1 cellular context compared by ENCODE assay signal in the genomic region with DNA sequence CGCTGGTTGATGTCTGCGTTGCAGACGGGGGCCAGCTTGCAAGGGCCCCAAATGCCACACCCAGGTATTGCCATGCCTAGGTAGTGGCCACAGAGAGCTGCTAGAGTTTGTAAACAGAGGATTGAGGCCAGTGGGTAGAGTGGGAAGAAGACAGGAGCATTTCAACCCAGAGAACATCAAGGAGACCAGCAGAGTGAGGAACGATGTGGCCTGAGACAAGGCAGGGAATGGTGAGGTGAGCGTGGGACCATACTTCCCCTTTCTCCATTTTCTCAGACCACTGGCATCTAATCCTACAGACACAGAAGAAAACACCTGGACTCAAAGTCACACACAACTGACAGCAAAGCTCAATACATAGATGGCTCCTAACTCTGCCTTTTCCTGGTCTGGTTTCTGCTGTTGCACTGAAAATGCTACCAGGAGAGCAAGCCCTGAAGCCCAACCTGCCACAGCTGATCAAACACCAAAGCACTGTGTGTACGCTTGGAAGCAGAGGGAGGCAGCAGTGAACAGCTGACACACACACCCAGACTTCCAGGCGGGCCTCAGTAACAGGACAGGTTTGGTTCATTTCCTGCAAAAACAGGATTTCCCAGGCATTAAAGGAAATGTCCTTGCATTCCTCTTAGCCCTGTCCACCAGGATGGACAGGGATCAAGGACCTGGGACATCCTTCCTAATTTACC.
TF ChIP-seq lines count a peak whose summit lies in the region.

No MANE protein-coding gene starts in this region.

TF ChIP-seq in HepG2, 621 proteins besides CTCF, POLR2A, EP300 and RAD21:
- TF ChIP-seq ZNF644 (CRISPR knock-in tag; IDR thresholded peaks at IDR 0.05; ENCODE audit: low read depth) (no peak), FOXA1 (IDR thresholded peaks at IDR 0.05) (no peak), FOXA1 (CRISPR knock-in tag; IDR thresholded peaks at IDR 0.05) (peak; percentile 10; the same call in 1 of the 2 replicates), ZNF850 (CRISPR knock-in tag; conservative IDR thresholded peaks at IDR 0.05) (no peak)
- TF ChIP-seq, protein P1, sequence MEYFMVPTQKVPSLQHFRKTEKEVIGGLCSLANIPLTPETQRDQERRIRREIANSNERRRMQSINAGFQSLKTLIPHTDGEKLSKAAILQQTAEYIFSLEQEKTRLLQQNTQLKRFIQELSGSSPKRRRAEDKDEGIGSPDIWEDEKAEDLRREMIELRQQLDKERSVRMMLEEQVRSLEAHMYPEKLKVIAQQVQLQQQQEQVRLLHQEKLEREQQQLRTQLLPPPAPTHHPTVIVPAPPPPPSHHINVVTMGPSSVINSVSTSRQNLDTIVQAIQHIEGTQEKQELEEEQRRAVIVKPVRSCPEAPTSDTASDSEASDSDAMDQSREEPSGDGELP (IDR thresholded peaks at IDR 0.05; ENCODE audit: borderline replicate concordance, low read depth), result peak; percentile 71; the same call in 1 of the 2 replicates
TF ChIP-seq in HepG2: peak in this region for 2.
